ENCODE assay signal across 8 cellular contexts in the genomic region with DNA sequence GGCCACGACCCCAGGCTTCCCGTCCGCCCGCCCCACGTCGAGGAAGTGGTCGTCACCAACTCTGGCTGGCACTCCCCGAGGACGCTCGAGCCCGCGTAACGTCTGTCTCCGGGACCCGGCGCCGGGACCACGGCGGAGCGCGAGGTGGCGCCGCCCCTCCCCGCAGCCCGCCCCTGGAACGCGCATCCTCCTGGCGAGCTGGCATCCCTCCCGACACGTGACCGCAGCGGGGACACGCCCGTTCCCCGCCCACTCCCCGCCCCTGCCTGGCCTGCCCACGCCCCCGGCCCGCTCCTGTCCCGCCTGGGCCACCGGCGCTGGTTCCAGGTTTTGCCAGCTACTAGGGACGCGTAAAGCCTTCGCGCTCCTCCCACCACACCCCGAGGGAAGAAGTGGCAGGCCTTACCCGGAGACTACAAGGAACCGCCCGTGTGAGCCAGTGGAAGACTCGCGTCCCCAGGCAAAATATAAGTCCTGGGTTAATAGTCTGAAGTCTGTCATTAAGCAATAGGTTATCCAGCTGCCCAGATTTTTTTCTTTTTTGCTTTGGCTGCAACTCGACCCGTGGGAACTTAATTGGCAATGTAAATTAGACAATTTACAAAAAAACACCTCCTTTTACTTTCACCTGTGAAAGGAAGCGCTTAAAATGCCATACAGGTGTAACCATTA. TPM values are rescaled to one million over a fixed set of nuclear protein-coding genes. Genes with fewer than 3 reads are reported as not detected.
DNase-seq lines count a peak whose midpoint lies in the region; ATAC-seq and TF ChIP-seq lines count a peak whose summit lies in the region.

A gene (minus strand): TSS at position 131 of the 672 bp plus-strand sequence. CDS start 20,291 bp downstream, outside the sequence.

- H3K4me1 ChIP-seq in adrenal gland (replicated peaks in 1 of 2): peaks cover 4 to 10% of the 10 kb centered on the region in 2 donors
- H3K4me1 ChIP-seq in cardiac muscle cell (ENCODE audit: low read depth): no peaks in the 10 kb centered on the region
- H3K4me1 ChIP-seq in ovary (ENCODE audit: insufficient read depth): peaks cover 2% of the 10 kb centered on the region
- peaks cover 10% of the 10 kb centered on the region for H3K4me1 ChIP-seq in testis

- no peaks in the 10 kb centered on the region for H3K27me3 ChIP-seq in adrenal gland
- H3K27me3 ChIP-seq in cardiac muscle cell: no peaks in the 10 kb centered on the region
- no peaks in the 10 kb centered on the region for H3K27me3 ChIP-seq in ovary
- no peaks in the 10 kb centered on the region for H3K27me3 ChIP-seq in testis

- no peak for TF ChIP-seq EP300 in ovary (IDR thresholded peaks at IDR 0.05)

- DNase-seq in AG20443 (ENCODE audit: low spot score) (peak; percentile 98), NCI-H146 (lab: John Stamatoyannopoulos, UW) (peak; percentile 99), T-helper 1 cell (peak; percentile 55 to 83 (median 68)), adrenal gland (peak; percentile 96 to 98 (median 97)), cardiac muscle cell (ENCODE audit: low read depth in 1 of 2, low spot score in 1 of 2) (peak; percentile 96 to 98), ovary (peak; percentile 81 to 93 (median 89)), testis (peak; percentile 95)

- 2 to 11% (median 6%) methylated on average over 8 to 55 of the region's 55 CpGs for WGBS in adrenal gland, 4 donors
- 3 to 11% (median 5%) methylated on average over 13 to 55 of the region's 55 CpGs for WGBS in ovary, 3 donors
- WGBS in testis, 2 donors: 2 to 3% methylated on average over 28 to 48 of the region's 55 CpGs

- ATAC-seq in GM21825 (IDR thresholded peaks at IDR 0.05; ENCODE audit: unreplicated experiment): peak; percentile 57

- H3K36me3 ChIP-seq in adrenal gland (replicated peaks in 1 of 2) (no peaks in the 10 kb centered on the region), cardiac muscle cell (no peaks in the 10 kb centered on the region), ovary (no peaks in the 10 kb centered on the region), testis (ENCODE audit: low read depth, missing control alignments) (no peaks in the 10 kb centered on the region)

- H3K9me3 ChIP-seq in adrenal gland (replicated peaks in 1 of 3): no peaks in the 10 kb centered on the region
- no peaks in the 10 kb centered on the region for H3K9me3 ChIP-seq in cardiac muscle cell (ENCODE audit: low read depth)
- H3K9me3 ChIP-seq in ovary: no peaks in the 10 kb centered on the region
- no peaks in the 10 kb centered on the region for H3K9me3 ChIP-seq in testis

- H3K27ac ChIP-seq in adrenal gland: peak within 1 kb of the TSS; percentile 47 to 96 (median 86)
- peak within 1 kb of the TSS; percentile 8 for H3K27ac ChIP-seq in cardiac muscle cell
- H3K27ac ChIP-seq in ovary: peak within 1 kb of the TSS; percentile 3 to 72
- peak within 1 kb of the TSS; percentile 77 to 89 for H3K27ac ChIP-seq in testis

- H3K4me3 ChIP-seq in adrenal gland: peak within 1 kb of the TSS; percentile 16 to 95 (median 73)
- H3K4me3 ChIP-seq in cardiac muscle cell: peak within 1 kb of the TSS; percentile 48
- H3K4me3 ChIP-seq in ovary: peak within 1 kb of the TSS; percentile 81
- H3K4me3 ChIP-seq in testis: peak within 1 kb of the TSS; percentile 68 to 83

- intact Hi-C loops in adrenal gland (cut with DNase I) (no loop called here), ovary (cut with DNase I) (no loop called here), testis (cut with DNase I; ENCODE audit: low total_unique reads) (no loop called here)

- TF ChIP-seq POLR2A in adrenal gland (IDR thresholded peaks at IDR 0.05): peak; percentile 44 to 78
- no peak for TF ChIP-seq POLR2A in ovary (IDR thresholded peaks at IDR 0.05)
- no peak for TF ChIP-seq POLR2A in testis (IDR thresholded peaks at IDR 0.05)

- TF ChIP-seq CTCF in adrenal gland (IDR thresholded peaks at IDR 0.05) (no peak), cardiac muscle cell (IDR thresholded peaks at IDR 0.05; ENCODE audit: low read depth, low read length) (no peak), ovary (IDR thresholded peaks at IDR 0.05) (no peak), testis (IDR thresholded peaks at IDR 0.05) (no peak)

RNA-seq across cellular contexts. Expression of the gene that starts here (rescaled TPM):
- 100 to 1,000 TPM in 1 of 8 donors, 10 to 100 TPM in 7; 33.0 to 116 (median 71.4) TPM for total RNA-seq in adrenal gland
- 10 to 100 TPM; 18.7 to 40.1 (median 21.6) TPM for polyA plus RNA-seq in adrenal gland
- total RNA-seq in cardiac muscle cell: 21.9 and 33.3 TPM in 2 replicates
- polyA plus RNA-seq in cardiac muscle cell: 23.1 and 35.1 TPM in 2 replicates
- total RNA-seq in ovary: 10 to 100 TPM; 28.1 to 50.5 (median 40.2) TPM
- 10 to 100 TPM; 30.2 to 68.9 TPM for polyA plus RNA-seq in ovary
- total RNA-seq in testis: 10 to 100 TPM; 43.8 to 45.0 TPM
- polyA plus RNA-seq in testis (ENCODE audit: insufficient read depth, low read depth, low replicate concordance): 32.0 TPM

Comparison
In these comparisons a context has a peak if more than half of its experiments do, and no peak if none do; other contexts are left out.
1. Peak in every context shown above with its lines: DNase-seq, ATAC-seq, H3K4me3 ChIP-seq and H3K27ac ChIP-seq.
2. H3K27ac ChIP-seq: peak in every context shown above with its lines; median percentile 86 in adrenal gland; 83 in testis; 38 in ovary; 8 in cardiac muscle cell.
3. POLR2A ChIP-seq: peak in adrenal gland (2 of 2); none in ovary (single experiment) and testis (single experiment).